19 cellular contexts compared by ENCODE assay signal in the genomic region with DNA sequence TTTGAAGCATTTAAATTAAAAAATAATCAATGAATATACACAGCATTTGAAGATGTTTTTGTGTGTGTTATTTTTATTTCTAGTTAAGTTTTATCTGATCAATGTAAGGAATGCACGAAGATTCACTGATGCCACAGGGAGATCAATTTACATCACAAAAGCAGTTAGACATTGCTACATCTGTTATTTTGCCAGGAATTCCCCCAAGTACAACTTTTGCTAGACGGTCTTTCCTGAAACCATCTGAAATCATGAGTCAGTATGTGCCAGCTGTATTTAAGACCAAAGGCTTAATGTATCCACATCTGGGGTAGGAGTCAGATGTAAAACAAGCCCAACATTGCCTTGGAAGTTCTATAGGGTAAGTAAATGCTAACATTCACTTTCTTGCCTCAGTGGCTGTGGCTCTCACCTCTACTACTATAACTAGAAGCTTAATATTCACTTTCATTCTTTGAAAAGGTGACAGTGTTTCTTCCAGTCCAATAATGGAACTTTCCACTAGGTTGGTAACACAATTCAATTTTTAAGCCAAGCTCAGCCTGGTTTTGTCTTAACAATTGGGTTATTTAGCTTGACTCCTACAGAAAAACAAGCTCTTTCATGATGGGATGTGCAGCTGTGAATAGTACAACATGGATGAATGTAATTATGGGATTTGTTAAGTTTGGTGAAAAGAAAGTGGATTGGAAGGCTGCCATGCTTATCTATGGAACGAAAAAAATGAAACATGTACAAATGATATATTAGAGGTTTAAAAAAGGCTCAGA.
A peak's percentile ranks its signal among the peaks of the same experiment; 100 is the strongest.
DNase-seq lines count a peak whose midpoint lies in the region; ATAC-seq and TF ChIP-seq lines count a peak whose summit lies in the region.
"Had no signal": no experiment of that assay in that cellular context is flagged by ENCODE, and none has a peak within 500 bp of the region (broad histone marks: within the 10 kb centered on the region; RNA-seq: fewer than 3 reads in every experiment).

No MANE protein-coding gene starts in this region.

- 83 to 86% methylated on average over 3 of the region's 3 CpGs for WGBS in upper lobe of left lung, 2 donors

- peak; percentile 16 for DNase-seq in AG10803 (ENCODE audit: low read depth)
- DNase-seq in adipocyte (ENCODE audit: low read depth), result peak; percentile 77
- DNase-seq in fibroblast of villous mesenchyme (ENCODE audit: low read depth), result peak; percentile 13
- peak; percentile 93 for DNase-seq in pons (ENCODE audit: low spot score)
- DNase-seq in NCI-H345 (lab: John Stamatoyannopoulos, UW), result no peak
- DNase-seq in NCI-H2029 (lab: John Stamatoyannopoulos, UW), result no peak
- no peak for DNase-seq in 8988T
- no peak for DNase-seq in upper lobe of left lung
- DNase-seq: BE2C; CD4-positive, alpha-beta memory T cell; DMS79; GOT3; KBM-7; NCI-H1436; NCI-H2029 treated with DMSO at 0.1 percent for 48 hours; NCI-H2171 treated with DMSO at 0.1 percent for 48 hours; NCI-H510A; NCI-H82 had no signal

- no peak for TF ChIP-seq POLR2A in upper lobe of left lung (IDR thresholded peaks at IDR 0.05)

- H3K4me3 ChIP-seq in AG10803 (ENCODE audit: low read length) (no peak overlapping the region), adipocyte (ENCODE audit: low read length) (no peak overlapping the region), fibroblast of villous mesenchyme (ENCODE audit: low read depth, low read length) (no peak overlapping the region), upper lobe of left lung (no peak overlapping the region)
- H3K4me3 ChIP-seq: GM12878 had no signal

- TF ChIP-seq EP300 in upper lobe of left lung (IDR thresholded peaks at IDR 0.05), result no peak

- no peak overlapping the region for H3K9ac ChIP-seq in adipocyte (ENCODE audit: low read length)

- TF ChIP-seq CTCF in AG10803 (conservative IDR thresholded peaks at IDR 0.05; ENCODE audit: low read length), result no peak
- TF ChIP-seq CTCF in fibroblast of villous mesenchyme (IDR thresholded peaks at IDR 0.05; ENCODE audit: insufficient read depth, low read depth, low read length), result no peak
- no peak for TF ChIP-seq CTCF in upper lobe of left lung (IDR thresholded peaks at IDR 0.05)

- H3K9me3 ChIP-seq in adipocyte (ENCODE audit: control insufficient read depth, low read length) (no peaks in the 10 kb centered on the region), upper lobe of left lung (no peaks in the 10 kb centered on the region)
- H3K9me3 ChIP-seq: BE2C had no signal

- no peak overlapping the region for H3K27ac ChIP-seq in upper lobe of left lung

- H3K4me1 ChIP-seq in adipocyte (ENCODE audit: control insufficient read depth, insufficient read depth, low read length) (no peaks in the 10 kb centered on the region), upper lobe of left lung (no peaks in the 10 kb centered on the region)
- H3K4me1 ChIP-seq: BE2C had no signal

- H3K36me3 ChIP-seq in adipocyte (ENCODE audit: control insufficient read depth, insufficient read depth, low read length, severe bottlenecking), result no peaks in the 10 kb centered on the region
- H3K36me3 ChIP-seq in upper lobe of left lung, result no peaks in the 10 kb centered on the region
- H3K36me3 ChIP-seq: BE2C had no signal

- H3K27me3 ChIP-seq in adipocyte (replicated peaks; ENCODE audit: control insufficient read depth, insufficient read depth, low read length) (no peaks in the 10 kb centered on the region), upper lobe of left lung (no peaks in the 10 kb centered on the region)
- H3K27me3 ChIP-seq: BE2C had no signal

- ATAC-seq in upper lobe of left lung (ENCODE audit: low FRiP score in 2 of 2), result no peak
- ATAC-seq: GM12878 had no signal

Comparison
In these comparisons a context has a peak if more than half of its experiments do, and no peak if none do; other contexts are left out.
1. DNase-seq: peak in AG10803 (single experiment), adipocyte (single experiment), fibroblast of villous mesenchyme (single experiment) and pons (single experiment); none in NCI-H345 (single experiment), NCI-H2029 (single experiment), 8988T (single experiment) and upper lobe of left lung (0 of 2).